ENCODE assay signal across 8 cellular contexts in genomic region chr11:9363954-9364912, GRCh38.
DNase-seq lines count a peak whose midpoint lies in the region; ATAC-seq lines count a peak whose summit lies in the region.

No MANE protein-coding gene starts in this region.

- DNase-seq in COLO668 (lab: John Stamatoyannopoulos, UW; ENCODE audit: unreplicated experiment): peak; percentile 96
- peak; percentile 91 for DNase-seq in HS-5 (ENCODE audit: low read depth)
- peak; percentile 28 for DNase-seq in NK-92 (lab: John Stamatoyannopoulos, UW; ENCODE audit: unreplicated experiment)
- DNase-seq in activated CD8-positive, alpha-beta memory T cell treated with anti-CD3 and anti-CD28 coated beads for 1 hour (ENCODE audit: extremely low read depth in 1 of 2, low read depth in 1 of 2): peak; percentile 59 to 69
- peak; percentile 51 for DNase-seq in effector CD8-positive, alpha-beta T cell (lab: John Stamatoyannopoulos, UW)
- peak; percentile 92 for DNase-seq in medulla oblongata (ENCODE audit: extremely low spot score)
- peak; percentile 60 to 72 (median 65) for DNase-seq in stimulated activated CD4-positive, alpha-beta T cell treated with anti-CD3 and anti-CD28 coated beads, TNF-alpha, amount 100 ng/mL, for 4 hours (ENCODE audit: low read depth in 3 of 3)

- ATAC-seq in GM21360 (IDR thresholded peaks at IDR 0.05; ENCODE audit: unreplicated experiment): peak; percentile 90

Comparison
In these comparisons a context has a peak if more than half of its experiments do, and no peak if none do; other contexts are left out.
1. Peak in every context shown above with its lines: DNase-seq and ATAC-seq.
2. DNase-seq: peak in every context shown above with its lines; median percentile 96 in COLO668; 92 in medulla oblongata; 91 in HS-5; 65 in stimulated activated CD4-positive, alpha-beta T cell treated with anti-CD3 and anti-CD28 coated beads, TNF-alpha, amount 100 ng/mL, for 4 hours; 64 in activated CD8-positive, alpha-beta memory T cell treated with anti-CD3 and anti-CD28 coated beads for 1 hour; 51 in effector CD8-positive, alpha-beta T cell; 28 in NK-92.